In genomic region chr5:168409601-168410458, GRCh38 we compare ENCODE assay signal across 9 cellular contexts.
DNase-seq lines count a peak whose midpoint lies in the region; ATAC-seq and TF ChIP-seq lines count a peak whose summit lies in the region.
"Had no signal": no experiment of that assay in that cellular context is flagged by ENCODE, and none has a peak within 500 bp of the region (broad histone marks: within the 10 kb centered on the region; RNA-seq: fewer than 3 reads in every experiment).

No MANE protein-coding gene starts in this region.

- H3K4me1 ChIP-seq in KMS-11 (ENCODE audit: low read depth, poor library complexity, severe bottlenecking): peaks cover 21% of the 10 kb centered on the region
- no peaks in the 10 kb centered on the region for H3K4me1 ChIP-seq in BE2C

- H3K27ac ChIP-seq in KMS-11: peak overlapping the region; percentile 40; the same call in 1 of the 2 replicates

- no peak for DNase-seq in neural crest cell (ENCODE audit: low read depth, low spot score)
- no peak for DNase-seq in BE2C
- DNase-seq in NCI-H1105 treated with DMSO at 0.1 percent for 48 hours (lab: John Stamatoyannopoulos, UW): no peak

- H3K4me3 Mint-ChIP-seq in activated naive CD4-positive, alpha-beta T cell treated with anti-CD3 and anti-CD28 coated beads, Interleukin-2, amount 50 U/mL, for 24 hours: peak overlapping the region; percentile 63
- no peak overlapping the region for H3K4me3 Mint-ChIP-seq in neural crest cell

- no peak overlapping the region for H3K4me3 ChIP-seq in KMS-11 (IDR thresholded peaks at IDR 0.05; ENCODE audit: insufficient read depth, low read depth, low read length)
- no peak overlapping the region for H3K4me3 ChIP-seq in BE2C (ENCODE audit: low read depth, low read length)

- H3K9me3 ChIP-seq in BE2C: no peaks in the 10 kb centered on the region

- ATAC-seq in GM18909 (IDR thresholded peaks at IDR 0.05; ENCODE audit: poor library complexity, unreplicated experiment) (peak; percentile 61), GM19324 (IDR thresholded peaks at IDR 0.05; ENCODE audit: low FRiP score, unreplicated experiment) (no peak), HG03175 (IDR thresholded peaks at IDR 0.05; ENCODE audit: unreplicated experiment) (no peak)
- ATAC-seq: Panc1 had no signal

- H3K4me2 ChIP-seq in KMS-11: peak overlapping the region; percentile 51

- no peaks in the 10 kb centered on the region for H3K27me3 ChIP-seq in KMS-11 (ENCODE audit: insufficient read depth, low read depth)
- H3K27me3 ChIP-seq in BE2C: no peaks in the 10 kb centered on the region

- H3K9ac ChIP-seq in KMS-11: peak overlapping the region; percentile 9; the same call in 1 of the 2 replicates

- no peaks in the 10 kb centered on the region for H3K9me3 Mint-ChIP-seq in activated naive CD4-positive, alpha-beta T cell treated with anti-CD3 and anti-CD28 coated beads, Interleukin-2, amount 50 U/mL, for 24 hours
- H3K9me3 Mint-ChIP-seq in neural crest cell: no peaks in the 10 kb centered on the region

- no peak overlapping the region for H3K27ac Mint-ChIP-seq in activated naive CD4-positive, alpha-beta T cell treated with anti-CD3 and anti-CD28 coated beads, Interleukin-2, amount 50 U/mL, for 24 hours
- H3K27ac Mint-ChIP-seq in neural crest cell (ENCODE audit: unreplicated experiment): peak overlapping the region; percentile 82

- no peaks in the 10 kb centered on the region for H3K79me2 ChIP-seq in KMS-11 (ENCODE audit: insufficient read depth, low read depth)

- H3K4me1 Mint-ChIP-seq in activated naive CD4-positive, alpha-beta T cell treated with anti-CD3 and anti-CD28 coated beads, Interleukin-2, amount 50 U/mL, for 24 hours: peaks cover 20% of the 10 kb centered on the region
- H3K4me1 Mint-ChIP-seq in neural crest cell: peaks cover 16% of the 10 kb centered on the region

- H3K36me3 ChIP-seq in KMS-11 (ENCODE audit: insufficient read depth) (no peaks in the 10 kb centered on the region), BE2C (no peaks in the 10 kb centered on the region)

- peak overlapping the region; percentile 22; the same call in 1 of the 2 replicates for H2AFZ ChIP-seq in KMS-11 (ENCODE audit: low read depth)

- TF ChIP-seq CTCF in KMS-11 (conservative IDR thresholded peaks at IDR 0.05; ENCODE audit: low read depth, low read length) (no peak), neural crest cell (conservative IDR thresholded peaks at IDR 0.05) (no peak), BE2C (IDR thresholded peaks at IDR 0.05; ENCODE audit: low read depth, low read length) (no peak)

- no peaks in the 10 kb centered on the region for H3K36me3 Mint-ChIP-seq in activated naive CD4-positive, alpha-beta T cell treated with anti-CD3 and anti-CD28 coated beads, Interleukin-2, amount 50 U/mL, for 24 hours
- no peaks in the 10 kb centered on the region for H3K36me3 Mint-ChIP-seq in neural crest cell (ENCODE audit: low read depth)

- H4K20me1 ChIP-seq in KMS-11 (ENCODE audit: insufficient read depth): no peaks in the 10 kb centered on the region

- no peaks in the 10 kb centered on the region for H3K27me3 Mint-ChIP-seq in activated naive CD4-positive, alpha-beta T cell treated with anti-CD3 and anti-CD28 coated beads, Interleukin-2, amount 50 U/mL, for 24 hours
- H3K27me3 Mint-ChIP-seq in neural crest cell (ENCODE audit: low read depth): no peaks in the 10 kb centered on the region
